8 cellular contexts compared by ENCODE assay signal in the genomic region with DNA sequence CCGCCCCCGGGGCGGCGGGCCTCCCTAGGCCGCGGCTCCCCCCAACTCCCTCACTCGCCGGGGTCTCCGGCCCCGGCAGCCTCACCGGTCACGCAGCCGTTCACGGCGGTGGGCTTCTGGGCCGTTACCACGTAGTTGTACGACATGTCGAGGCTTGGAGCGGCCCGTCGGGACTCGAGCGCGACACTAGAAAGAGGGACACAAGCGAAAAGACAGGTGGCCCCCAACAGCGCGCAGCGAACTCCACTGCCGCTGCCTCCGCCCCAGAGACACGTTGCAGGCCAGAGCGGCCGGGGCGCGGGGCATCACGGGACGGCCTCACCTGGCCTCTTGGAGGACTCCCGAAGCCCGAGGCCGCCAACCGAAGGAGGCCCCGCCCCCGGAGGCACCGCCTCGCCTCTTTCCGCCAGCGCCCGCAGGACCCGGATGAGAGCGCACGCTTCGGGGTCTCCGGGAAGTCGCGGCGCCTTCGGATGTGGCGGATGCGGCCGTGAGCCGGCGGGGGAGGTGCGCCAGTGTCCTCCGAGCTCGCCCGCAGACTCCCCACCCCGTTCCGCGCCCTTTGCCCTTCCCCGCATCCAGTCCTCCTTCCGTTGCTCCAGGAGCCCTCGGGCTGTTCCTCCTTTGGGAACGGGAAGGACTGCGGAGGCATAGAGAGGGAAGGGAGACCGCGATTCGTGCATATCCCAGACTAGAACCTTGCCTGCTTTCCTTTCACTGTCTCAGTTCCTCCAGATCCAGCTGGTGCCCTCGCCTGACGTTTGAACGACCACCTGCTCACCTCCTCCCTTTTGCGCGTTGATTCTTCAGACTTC. TPM values are rescaled to one million over a fixed set of nuclear protein-coding genes. Genes with fewer than 3 reads are reported as not detected.
DNase-seq lines count a peak whose midpoint lies in the region; ATAC-seq and TF ChIP-seq lines count a peak whose summit lies in the region.

A gene (minus strand): TSS at position 283 of the 815 bp plus-strand sequence. CDS start 137 bp downstream, at position 146.
A gene with protein sequence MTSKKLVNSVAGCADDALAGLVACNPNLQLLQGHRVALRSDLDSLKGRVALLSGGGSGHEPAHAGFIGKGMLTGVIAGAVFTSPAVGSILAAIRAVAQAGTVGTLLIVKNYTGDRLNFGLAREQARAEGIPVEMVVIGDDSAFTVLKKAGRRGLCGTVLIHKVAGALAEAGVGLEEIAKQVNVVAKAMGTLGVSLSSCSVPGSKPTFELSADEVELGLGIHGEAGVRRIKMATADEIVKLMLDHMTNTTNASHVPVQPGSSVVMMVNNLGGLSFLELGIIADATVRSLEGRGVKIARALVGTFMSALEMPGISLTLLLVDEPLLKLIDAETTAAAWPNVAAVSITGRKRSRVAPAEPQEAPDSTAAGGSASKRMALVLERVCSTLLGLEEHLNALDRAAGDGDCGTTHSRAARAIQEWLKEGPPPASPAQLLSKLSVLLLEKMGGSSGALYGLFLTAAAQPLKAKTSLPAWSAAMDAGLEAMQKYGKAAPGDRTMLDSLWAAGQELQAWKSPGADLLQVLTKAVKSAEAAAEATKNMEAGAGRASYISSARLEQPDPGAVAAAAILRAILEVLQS (plus strand): TSS at position 406 of the 815 bp plus-strand sequence. CDS start 1,501 bp downstream, outside the sequence.

- peak within 1 kb of the TSS; percentile 93 to 95 for H3K4me3 ChIP-seq in prostate gland

- peak in 2 of 4 experiments; percentile 10 to 16 for TF ChIP-seq CTCF in prostate gland (IDR thresholded peaks at IDR 0.05)

- H3K27me3 ChIP-seq in prostate gland (replicated peaks; ENCODE audit: insufficient read depth) = no peaks in the 10 kb centered on the region

- peaks cover 0 to 5% of the 10 kb centered on the region in 2 donors for H3K36me3 ChIP-seq in prostate gland

- no peaks in the 10 kb centered on the region for H3K9me3 ChIP-seq in prostate gland

- WGBS in prostate gland = under 1% methylated on average over 82 of the region's 83 CpGs

- DNase-seq in NCI-H187 treated with DMSO at 0.1 percent for 48 hours (lab: John Stamatoyannopoulos, UW) = peak; percentile 15
- peak; percentile 93 to 98 (median 96) for DNase-seq in T-helper 2 cell
- DNase-seq in left ventricle myocardium superior = peak; percentile 98
- peak; percentile 95 for DNase-seq in prostate gland (ENCODE audit: low spot score)
- DNase-seq in ureter (ENCODE audit: low spot score) = peak; percentile 97

- peak; percentile 93 for ATAC-seq in GM18498 (IDR thresholded peaks at IDR 0.05; ENCODE audit: unreplicated experiment)
- ATAC-seq in HG02943 (IDR thresholded peaks at IDR 0.05; ENCODE audit: low read depth, unreplicated experiment) = peak; percentile 77
- peak; percentile 97 for ATAC-seq in left ventricle myocardium superior

- peak within 1 kb of the TSS; percentile 92 for H3K27ac ChIP-seq in angular gyrus (ENCODE audit: low read depth, low read length)
- H3K27ac ChIP-seq in prostate gland = peak within 1 kb of the TSS; percentile 82 to 84

- TF ChIP-seq POLR2A in prostate gland (IDR thresholded peaks at IDR 0.05) = peak; percentile 83

- intact Hi-C loops in left ventricle myocardium superior (cut with micrococcal nuclease) (no loop called here), prostate gland (cut with DNase I) (loop anchor here (10.0 kb wide), 1 partner anchor 1778 kb away; no protein-coding TSS in a partner anchor)

- H3K4me1 ChIP-seq in prostate gland (replicated peaks) = no peaks in the 10 kb centered on the region

RNA-seq across cellular contexts. Expression of the first gene that starts in this region (rescaled TPM):
- total RNA-seq in left ventricle myocardium superior (126 TPM), prostate gland (100 to 1,000 TPM; 179 to 253 TPM), ureter (193 TPM)

RNA-seq across cellular contexts. Expression of the second gene that starts in this region (rescaled TPM):
- total RNA-seq in left ventricle myocardium superior (12.8 TPM), prostate gland (10 to 100 TPM; 52.8 to 79.3 TPM), ureter (99.8 TPM)

Comparison
In these comparisons a context has a peak if more than half of its experiments do, and no peak if none do; other contexts are left out.
1. Peak in every context shown above with its lines: DNase-seq, ATAC-seq, H3K4me3 ChIP-seq and H3K27ac ChIP-seq.
2. DNase-seq: peak in every context shown above with its lines; median percentile 98 in left ventricle myocardium superior; 97 in ureter; 96 in T-helper 2 cell; 95 in prostate gland; 15 in NCI-H187 treated with DMSO at 0.1 percent for 48 hours.